Comparison of ENCODE assay signal across 9 cellular contexts in genomic region chr13:46665243-46665629, GRCh38.
A peak's percentile ranks its signal among the peaks of the same experiment; 100 is the strongest.
DNase-seq lines count a peak whose midpoint lies in the region; ATAC-seq and TF ChIP-seq lines count a peak whose summit lies in the region.
"Had no signal": no experiment of that assay in that cellular context is flagged by ENCODE, and none has a peak within 500 bp of the region (broad histone marks: within the 10 kb centered on the region; RNA-seq: fewer than 3 reads in every experiment).

No MANE protein-coding gene starts in this region.

- H3K27ac ChIP-seq in OCI-LY3 (ENCODE audit: low read length) (peak overlapping the region; percentile 82), RWPE1 (no peak overlapping the region)

- peak overlapping the region; percentile 76 for H3K4me2 ChIP-seq in OCI-LY3 (ENCODE audit: low read length)

- H3K27me3 Mint-ChIP-seq in Caco-2 (ENCODE audit: insufficient read depth, unreplicated experiment) (no peaks in the 10 kb centered on the region), endothelial cell (ENCODE audit: unreplicated experiment) (no peaks in the 10 kb centered on the region), progenitor cell of endocrine pancreas (no peaks in the 10 kb centered on the region)

- no peaks in the 10 kb centered on the region for H3K27me3 ChIP-seq in Caco-2 (replicated peaks; ENCODE audit: control insufficient read depth, insufficient read depth, low read length)
- no peaks in the 10 kb centered on the region for H3K27me3 ChIP-seq in OCI-LY3 (ENCODE audit: low read depth, low read length)

- H3K79me2 ChIP-seq in OCI-LY3 (ENCODE audit: low read length) = peaks cover 91% of the 10 kb centered on the region

- intact Hi-C loops in Caco-2 (cut with micrococcal nuclease; ENCODE audit: unreplicated experiment) = loop anchor here (5.0 kb wide), 1 partner anchor 52 kb away; no protein-coding TSS in a partner anchor
- intact Hi-C loops in posterior cingulate gyrus (cut with DNase I) = loop anchor here (10.0 kb wide), 1 partner anchor 100 kb away; no protein-coding TSS in a partner anchor

- H3K4me1 Mint-ChIP-seq in Caco-2 (ENCODE audit: low read depth, unreplicated experiment) (peaks cover 68% of the 10 kb centered on the region), endothelial cell (ENCODE audit: unreplicated experiment) (peaks cover 82% of the 10 kb centered on the region), progenitor cell of endocrine pancreas (ENCODE audit: low read depth) (peaks cover 63% of the 10 kb centered on the region)

- no TSS peak for BruUV-seq in Caco-2 (replicated peaks; lab: Mats Ljungman, UMichigan)

- H3K4me3 ChIP-seq in Caco-2 (ENCODE audit: low read depth, low read length) (no peak overlapping the region), OCI-LY3 (ENCODE audit: low read length) (peak overlapping the region; percentile 50)

- CTCF ChIA-PET in Caco-2 (lab: Charles Lee) (interaction anchor here (1.2 kb wide), 1 partner anchor 23 kb away, joined by 5 read pairs; no protein-coding TSS in a partner anchor), RWPE1 (lab: Yijun Ruan, JAX) (interaction anchor here (0.6 kb wide), 1 partner anchor 25 kb away, joined by 3 read pairs; no protein-coding TSS in a partner anchor)

- H3K27ac Mint-ChIP-seq in Caco-2 (ENCODE audit: unreplicated experiment) (peak overlapping the region; percentile 89), endothelial cell (ENCODE audit: unreplicated experiment) (peak overlapping the region; percentile 79), progenitor cell of endocrine pancreas (peak overlapping the region; percentile 95)

- H3K36me3 ChIP-seq in Caco-2 (ENCODE audit: control insufficient read depth, insufficient read depth, low read length) = no peaks in the 10 kb centered on the region; the same call in 1 of the 2 replicates
- no peaks in the 10 kb centered on the region for H3K36me3 ChIP-seq in OCI-LY3 (replicated peaks; ENCODE audit: low read depth, low read length)

- H3K36me3 Mint-ChIP-seq in Caco-2 (ENCODE audit: insufficient read depth, unreplicated experiment) = peaks cover 43% of the 10 kb centered on the region
- H3K36me3 Mint-ChIP-seq in endothelial cell (ENCODE audit: low read depth, unreplicated experiment) = peaks cover 10% of the 10 kb centered on the region
- peaks cover 5% of the 10 kb centered on the region for H3K36me3 Mint-ChIP-seq in progenitor cell of endocrine pancreas (ENCODE audit: insufficient read depth)

- peak overlapping the region; percentile 56 for H3K9ac ChIP-seq in OCI-LY3 (ENCODE audit: low read length)

- peaks cover under 1% of the 10 kb centered on the region; the same call in 1 of the 2 replicates for H3K9me3 ChIP-seq in Caco-2
- H3K9me3 ChIP-seq in OCI-LY3 (ENCODE audit: insufficient read depth, low read length) = no peaks in the 10 kb centered on the region

- no peaks in the 10 kb centered on the region for H4K20me1 ChIP-seq in OCI-LY3 (ENCODE audit: insufficient read depth, low read length)

- POLR2A ChIA-PET in Caco-2 (lab: Charles Lee) = interaction anchor here (0.6 kb wide), 1 partner anchor 41 kb away, joined by 3 read pairs; no protein-coding TSS in a partner anchor
- POLR2A ChIA-PET in RWPE1 (lab: Yijun Ruan, JAX; ENCODE audit: low non-redundant PET) = no interaction called here

- H3K4me3 Mint-ChIP-seq in Caco-2 (ENCODE audit: unreplicated experiment) (peak overlapping the region; percentile 67), endothelial cell (ENCODE audit: unreplicated experiment) (peak overlapping the region; percentile 26), progenitor cell of endocrine pancreas (ENCODE audit: low read depth) (peak overlapping the region; percentile 43)

- ATAC-seq in GM19351 (IDR thresholded peaks at IDR 0.05; ENCODE audit: unreplicated experiment) = no peak

- DNase-seq in Caco-2 = no peak
- DNase-seq in endothelial cell (ENCODE audit: low spot score) = no peak
- no peak for DNase-seq in progenitor cell of endocrine pancreas (ENCODE audit: low spot score, unreplicated experiment)
- DNase-seq in posterior cingulate gyrus = no peak
- no peak for DNase-seq in RWPE1 (ENCODE audit: low spot score)
- no peak for DNase-seq in stimulated activated CD4-positive, alpha-beta T cell treated with anti-CD3 and anti-CD28 coated beads, Interleukin-1b, Interleukin-23, amount 100 ng/mL, for 48 hours
- DNase-seq: SW 1271 had no signal

- TF ChIP-seq CTCF in Caco-2 (IDR thresholded peaks at IDR 0.05; ENCODE audit: insufficient read depth in 1 of 2, low read depth in 1 of 2, low read length in 1 of 2, severe bottlenecking in 1 of 2, unreplicated experiment in 1 of 2) (no peak), OCI-LY3 (IDR thresholded peaks at IDR 0.05; ENCODE audit: low read depth, low read length) (no peak), endothelial cell (IDR thresholded peaks at IDR 0.05; ENCODE audit: unreplicated experiment) (no peak), progenitor cell of endocrine pancreas (IDR thresholded peaks at IDR 0.05; ENCODE audit: unreplicated experiment) (no peak), RWPE1 (conservative IDR thresholded peaks at IDR 0.05; ENCODE audit: low read depth) (no peak)

- H3K4me1 ChIP-seq in Caco-2 = peaks cover 72% of the 10 kb centered on the region
- peaks cover 84% of the 10 kb centered on the region for H3K4me1 ChIP-seq in OCI-LY3 (ENCODE audit: low read length)

- H3K9me3 Mint-ChIP-seq in Caco-2 (ENCODE audit: unreplicated experiment) = peaks cover 9% of the 10 kb centered on the region
- H3K9me3 Mint-ChIP-seq in endothelial cell (ENCODE audit: unreplicated experiment) = no peaks in the 10 kb centered on the region
- peaks cover 7% of the 10 kb centered on the region for H3K9me3 Mint-ChIP-seq in progenitor cell of endocrine pancreas (ENCODE audit: low read depth)

- no peak overlapping the region for H2AFZ ChIP-seq in OCI-LY3 (ENCODE audit: low read depth, low read length)
